In the genomic region with DNA sequence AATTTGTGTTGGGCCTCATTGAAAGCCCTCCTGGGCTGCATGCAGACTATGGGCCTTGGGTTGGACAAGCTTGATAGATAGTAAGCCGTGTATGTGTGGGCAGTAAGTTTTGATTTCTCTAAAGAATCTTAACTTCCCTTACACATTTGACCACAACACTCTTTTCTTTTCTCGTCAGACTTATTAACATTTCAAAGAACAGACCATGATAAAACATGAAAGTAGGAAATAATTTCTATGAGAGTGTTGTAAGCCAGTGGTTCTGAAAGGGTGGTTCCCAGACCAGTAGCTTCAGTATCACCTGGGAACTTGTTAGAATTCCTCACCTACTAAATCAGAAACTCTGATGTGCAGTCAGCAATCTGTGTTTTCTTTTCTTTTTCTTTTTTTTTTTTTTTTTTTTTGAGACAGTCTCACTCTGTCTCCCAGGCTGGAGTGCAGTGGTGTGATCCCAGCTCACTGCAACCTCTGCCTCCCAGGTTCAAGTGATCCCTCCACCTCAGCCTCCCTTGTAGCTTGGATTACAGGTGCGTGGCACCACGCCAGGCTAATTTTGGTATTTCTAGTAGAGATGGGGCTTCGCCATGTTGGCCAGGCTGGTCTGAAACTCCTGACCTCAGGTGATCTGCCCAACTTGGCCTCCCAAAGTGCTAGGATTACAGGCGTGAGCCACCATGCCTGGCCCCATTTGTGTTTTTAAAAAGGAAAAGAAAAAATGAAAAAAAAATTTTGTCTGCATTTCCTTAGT, we compare ENCODE assay signal across 12 cellular contexts. TPM values are rescaled to one million over a fixed set of nuclear protein-coding genes. Genes with fewer than 3 reads are reported as not detected.
A peak's percentile ranks its signal among the peaks of the same experiment; 100 is the strongest.
DNase-seq lines count a peak whose midpoint lies in the region; ATAC-seq, FAIRE-seq and TF ChIP-seq lines count a peak whose summit lies in the region.
"Had no signal": no experiment of that assay in that cellular context is flagged by ENCODE, and none has a peak within 500 bp of the region (broad histone marks: within the 10 kb centered on the region; RNA-seq: fewer than 3 reads in every experiment).

No MANE protein-coding gene starts in this region.

- no peaks in the 10 kb centered on the region for H3K79me2 ChIP-seq in astrocyte (ENCODE audit: insufficient read depth, low read length)

- FAIRE-seq in astrocyte (lab: Jason Lieb, UNC), result no peak
- FAIRE-seq: A549 had no signal

- no peak for TF ChIP-seq CTCF in astrocyte (IDR thresholded peaks at IDR 0.05; ENCODE audit: insufficient read depth, low read depth, low read length)

- H3K9ac ChIP-seq in astrocyte (ENCODE audit: low read length), result no peak overlapping the region

- no peak overlapping the region for H3K27ac ChIP-seq in astrocyte (ENCODE audit: low read depth, low read length)
- H3K27ac ChIP-seq in naive thymus-derived CD4-positive, alpha-beta T cell (ENCODE audit: low read depth, low read length), result no peak overlapping the region
- H3K27ac ChIP-seq: A549, uterus had no signal

- no peaks in the 10 kb centered on the region for H4K20me1 ChIP-seq in astrocyte (ENCODE audit: insufficient read depth, low read length)

- peak; percentile 77 for ATAC-seq in GM21515 (IDR thresholded peaks at IDR 0.05; ENCODE audit: unreplicated experiment)
- peak; percentile 70 for ATAC-seq in HG03135 (IDR thresholded peaks at IDR 0.05; ENCODE audit: unreplicated experiment)
- no peak for ATAC-seq in naive thymus-derived CD4-positive, alpha-beta T cell
- ATAC-seq: A549 had no signal

- CTCF ChIA-PET in naive thymus-derived CD4-positive, alpha-beta T cell (lab: Charles Lee), result interaction anchor here (0.7 kb wide), 1 partner anchor 1336 kb away, joined by 4 read pairs; no protein-coding TSS in a partner anchor

- H3K4me3 ChIP-seq in astrocyte (ENCODE audit: insufficient read depth, low read depth, low read length), result no peak overlapping the region
- no peak overlapping the region for H3K4me3 ChIP-seq in naive thymus-derived CD4-positive, alpha-beta T cell (ENCODE audit: low read length)
- H3K4me3 ChIP-seq: A549, uterus had no signal

- H3K36me3 Mint-ChIP-seq in astrocyte (ENCODE audit: low read depth, unreplicated experiment), result no peaks in the 10 kb centered on the region
- peaks cover 0 to 1% (median 0%) of the 10 kb centered on the region in 5 donors for H3K36me3 Mint-ChIP-seq in naive thymus-derived CD4-positive, alpha-beta T cell

- peak; percentile 38 for DNase-seq in activated CD4-positive, alpha-beta T cell treated with anti-CD3 and anti-CD28 coated beads for 48 hours
- DNase-seq in activated CD4-positive, alpha-beta T cell treated with anti-CD3 and anti-CD28 coated beads, Interleukin-2, amount 50 U/mL, for 4 hours, result no peak
- DNase-seq in astrocyte (ENCODE audit: low read depth) (peak; percentile 58), kidney tubule cell (ENCODE audit: low spot score) (no peak), ecto neural progenitor cell (ENCODE audit: low spot score) (no peak)
- no peak for DNase-seq in naive thymus-derived CD4-positive, alpha-beta T cell
- DNase-seq: effector CD4-positive, alpha-beta T cell; uterus had no signal

- no peaks in the 10 kb centered on the region for H3K36me3 ChIP-seq in astrocyte (ENCODE audit: insufficient read depth, low read length)
- H3K36me3 ChIP-seq in naive thymus-derived CD4-positive, alpha-beta T cell (ENCODE audit: control insufficient read depth in 2 of 3, insufficient read depth in 3 of 3, low read length in 3 of 3), result no peaks in the 10 kb centered on the region
- H3K36me3 ChIP-seq: uterus had no signal

- peaks cover 15% of the 10 kb centered on the region for H3K4me1 Mint-ChIP-seq in astrocyte (ENCODE audit: low read depth, unreplicated experiment)
- peaks cover 0 to 26% (median 0%) of the 10 kb centered on the region in 7 donors for H3K4me1 Mint-ChIP-seq in naive thymus-derived CD4-positive, alpha-beta T cell

- peaks cover 17% of the 10 kb centered on the region for H3K4me1 ChIP-seq in astrocyte (ENCODE audit: insufficient read depth, low read length)
- H3K4me1 ChIP-seq in naive thymus-derived CD4-positive, alpha-beta T cell (ENCODE audit: control insufficient read depth in 2 of 2, insufficient read depth in 2 of 2, low read length in 2 of 2), result no peaks in the 10 kb centered on the region
- H3K4me1 ChIP-seq: uterus had no signal

- no peak overlapping the region for H2AFZ ChIP-seq in astrocyte (ENCODE audit: low read depth, low read length)

- H3K4me2 ChIP-seq in astrocyte (ENCODE audit: low read length), result no peak overlapping the region
- H3K4me2 ChIP-seq: A549 had no signal

- H3K27me3 ChIP-seq in astrocyte (ENCODE audit: insufficient read depth, low read length), result no peaks in the 10 kb centered on the region
- no peaks in the 10 kb centered on the region for H3K27me3 ChIP-seq in naive thymus-derived CD4-positive, alpha-beta T cell (ENCODE audit: control insufficient read depth in 2 of 2, insufficient read depth in 2 of 2, low read length in 2 of 2)
- H3K27me3 ChIP-seq: uterus had no signal

- no peak overlapping the region for H3K4me3 Mint-ChIP-seq in astrocyte (ENCODE audit: unreplicated experiment)
- no peak overlapping the region for H3K4me3 Mint-ChIP-seq in naive thymus-derived CD4-positive, alpha-beta T cell
- H3K4me3 Mint-ChIP-seq: neural crest cell had no signal

- H3K27me3 Mint-ChIP-seq in astrocyte (ENCODE audit: low read depth, unreplicated experiment), result no peaks in the 10 kb centered on the region
- peaks cover 0 to 4% (median 0%) of the 10 kb centered on the region in 5 donors for H3K27me3 Mint-ChIP-seq in naive thymus-derived CD4-positive, alpha-beta T cell

- intact Hi-C loops in naive thymus-derived CD4-positive, alpha-beta T cell (cut with micrococcal nuclease), result loop anchor here in 1 of 2 donors (1.0 kb wide), 1 partner anchor 36 kb away; no protein-coding TSS in a partner anchor

- no peak overlapping the region for H3K27ac Mint-ChIP-seq in astrocyte (ENCODE audit: unreplicated experiment)
- no peak overlapping the region for H3K27ac Mint-ChIP-seq in naive thymus-derived CD4-positive, alpha-beta T cell

- no peaks in the 10 kb centered on the region for H3K9me3 ChIP-seq in astrocyte (ENCODE audit: insufficient read depth, low read depth, low read length)
- no peaks in the 10 kb centered on the region for H3K9me3 ChIP-seq in naive thymus-derived CD4-positive, alpha-beta T cell (ENCODE audit: control insufficient read depth in 2 of 3, low read length in 3 of 3)
- H3K9me3 ChIP-seq: A549, uterus had no signal

- POLR2A ChIA-PET in naive thymus-derived CD4-positive, alpha-beta T cell (lab: Charles Lee), result no interaction called here

- H3K9me3 Mint-ChIP-seq in astrocyte (ENCODE audit: unreplicated experiment), result peaks cover 5% of the 10 kb centered on the region
- H3K9me3 Mint-ChIP-seq in naive thymus-derived CD4-positive, alpha-beta T cell, result peaks cover 0 to 6% (median 0%) of the 10 kb centered on the region in 11 donors

RNA-seq across cellular contexts. Expression of a gene that starts 20.0 kb away (rescaled TPM):
- total RNA-seq in astrocyte, result 14.7 and 15.9 TPM in 2 replicates
- 1 to 10 TPM; 1.4 to 8.9 (median 1.7) TPM for total RNA-seq in naive thymus-derived CD4-positive, alpha-beta T cell
- 1 to 10 TPM in 1 of 2 donors, under 1 TPM in 1; 0.70 to 2.9 TPM for polyA plus RNA-seq in naive thymus-derived CD4-positive, alpha-beta T cell

RNA-seq across cellular contexts. Expression of a gene that starts 44.8 kb away (rescaled TPM):
- total RNA-seq in astrocyte, result 19.2 and 26.8 TPM in 2 replicates
- 10 to 100 TPM in 4 of 5 experiments, 1 to 10 TPM in 1; 6.8 to 18.6 (median 11.3) TPM for total RNA-seq in naive thymus-derived CD4-positive, alpha-beta T cell
- polyA plus RNA-seq in naive thymus-derived CD4-positive, alpha-beta T cell, result 10 to 100 TPM; 22.0 to 25.9 TPM

Comparison
In these comparisons a context has a peak if more than half of its experiments do, and no peak if none do; other contexts are left out.
1. DNase-seq: peak in activated CD4-positive, alpha-beta T cell treated with anti-CD3 and anti-CD28 coated beads for 48 hours (single experiment) and astrocyte (single experiment); none in activated CD4-positive, alpha-beta T cell treated with anti-CD3 and anti-CD28 coated beads, Interleukin-2, amount 50 U/mL, for 4 hours (0 of 2), kidney tubule cell (single experiment), ecto neural progenitor cell (single experiment) and naive thymus-derived CD4-positive, alpha-beta T cell (0 of 9).